ENCODE assay signal across 17 cellular contexts in the genomic region with DNA sequence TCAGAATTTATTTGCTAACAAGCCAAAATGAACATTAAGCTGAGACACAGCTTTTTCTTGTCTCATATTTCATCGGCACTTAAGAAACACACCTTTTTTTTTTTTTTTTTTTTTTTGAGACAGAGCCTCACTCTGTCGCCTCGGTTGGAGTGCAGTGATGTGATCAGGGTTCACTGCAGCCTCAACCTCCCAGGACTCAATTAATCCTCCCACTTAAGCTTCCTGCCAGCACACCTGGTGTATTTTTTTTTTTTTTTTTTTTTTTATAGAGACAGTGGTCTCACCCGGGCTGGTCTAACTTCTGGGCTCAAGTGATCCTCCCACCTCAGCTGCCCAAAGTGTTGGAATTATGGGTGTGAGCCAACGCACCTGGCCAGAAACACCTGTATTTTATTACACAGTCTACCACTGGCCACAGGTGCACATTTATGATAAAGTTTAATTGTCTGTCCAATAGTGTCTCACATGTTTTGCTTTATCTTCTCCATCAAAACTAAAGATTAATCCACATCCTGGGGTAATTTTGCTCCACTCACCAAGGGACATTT.
"Had no signal": no experiment of that assay in that cellular context is flagged by ENCODE, and none has a peak within 500 bp of the region (broad histone marks: within the 10 kb centered on the region; RNA-seq: fewer than 3 reads in every experiment).

No MANE protein-coding gene starts in this region.

- H3K27me3 ChIP-seq: ascending aorta, dorsolateral prefrontal cortex, right lobe of liver, spleen had no signal

- H3K4me1 Mint-ChIP-seq: stimulated activated memory B cell treated with anti-CD40 and anti-IgM and Interleukin-4, amounts not matched to agents 10 μg/mL and 1 μg/mL and 100 μg/mL, for 72 hours had no signal

- H3K4me1 ChIP-seq: ascending aorta, prostate gland, right lobe of liver, spleen had no signal

- H3K27ac Mint-ChIP-seq: activated CD8-positive, alpha-beta memory T cell treated with anti-CD3 and anti-CD28 coated beads, Interleukin-2, amount 10 ng/mL, durations not matched to agents 7 days and 5 days; activated naive CD8-positive, alpha-beta T cell treated with anti-CD3 and anti-CD28 coated beads, Interleukin-2, amount 50 U/mL, for 24 hours; stimulated activated memory B cell treated with anti-CD40 and anti-IgM and Interleukin-4, amounts not matched to agents 10 μg/mL and 1 μg/mL and 100 μg/mL, for 72 hours; T-helper 1 cell treated with Interleukin-12 subunit alpha and Interleukin-12 subunit beta and Interleukin-4 antibody, amounts not matched to agents 30 μg/mL and 1 μg/mL, for 36 hours had no signal

- H3K4me3 ChIP-seq: ascending aorta, dorsolateral prefrontal cortex, prostate gland, right lobe of liver, spleen had no signal

- H3K4me3 Mint-ChIP-seq: activated CD8-positive, alpha-beta memory T cell treated with anti-CD3 and anti-CD28 coated beads, Interleukin-2, amount 10 ng/mL, durations not matched to agents 7 days and 5 days; activated naive CD8-positive, alpha-beta T cell treated with anti-CD3 and anti-CD28 coated beads, Interleukin-2, amount 50 U/mL, for 24 hours; activated T-cell treated with anti-CD3 and anti-CD28 coated beads, Interleukin-2, amount 50 U/mL, for 4 hours; nephron progenitor cell; stimulated activated memory B cell treated with anti-CD40 and anti-IgM and Interleukin-4, amounts not matched to agents 10 μg/mL and 1 μg/mL and 100 μg/mL, for 72 hours; T-helper 1 cell treated with Interleukin-12 subunit alpha and Interleukin-12 subunit beta and Interleukin-4 antibody, amounts not matched to agents 30 μg/mL and 1 μg/mL, for 36 hours had no signal

- H3K36me3 ChIP-seq: prostate gland had no signal

- H3K27ac ChIP-seq: ascending aorta, dorsolateral prefrontal cortex, prostate gland, right lobe of liver, spleen had no signal

- H3K9me3 Mint-ChIP-seq: activated naive CD8-positive, alpha-beta T cell treated with anti-CD3 and anti-CD28 coated beads, Interleukin-2, amount 50 U/mL, for 24 hours; activated T-cell treated with anti-CD3 and anti-CD28 coated beads, Interleukin-2, amount 50 U/mL, for 4 hours; nephron progenitor cell; stimulated activated memory B cell treated with anti-CD40 and anti-IgM and Interleukin-4, amounts not matched to agents 10 μg/mL and 1 μg/mL and 100 μg/mL, for 72 hours; T-helper 1 cell treated with Interleukin-12 subunit alpha and Interleukin-12 subunit beta and Interleukin-4 antibody, amounts not matched to agents 30 μg/mL and 1 μg/mL, for 36 hours had no signal

- H3K27me3 Mint-ChIP-seq: activated CD8-positive, alpha-beta memory T cell treated with anti-CD3 and anti-CD28 coated beads, Interleukin-2, amount 10 ng/mL, durations not matched to agents 7 days and 5 days; activated naive CD8-positive, alpha-beta T cell treated with anti-CD3 and anti-CD28 coated beads, Interleukin-2, amount 50 U/mL, for 24 hours; stimulated activated memory B cell treated with anti-CD40 and anti-IgM and Interleukin-4, amounts not matched to agents 10 μg/mL and 1 μg/mL and 100 μg/mL, for 72 hours had no signal

- ATAC-seq: activated CD4-positive, CD25-positive, alpha-beta regulatory T cell treated with anti-CD3 and anti-CD28 coated beads, Interleukin-2, amount 50 U/mL, for 24 hours; activated CD8-positive, alpha-beta memory T cell treated with anti-CD3 and anti-CD28 coated beads, Interleukin-2, amount 10 ng/mL, durations not matched to agents 7 days and 5 days; activated naive CD8-positive, alpha-beta T cell treated with anti-CD3 and anti-CD28 coated beads, Interleukin-2, amount 50 U/mL, for 24 hours; activated T-cell treated with anti-CD3 and anti-CD28 coated beads, Interleukin-2, amount 50 U/mL, for 4 hours; left lobe of liver; right lobe of liver; stimulated activated memory B cell treated with anti-CD40 and anti-IgM and Interleukin-4, amounts not matched to agents 10 μg/mL and 1 μg/mL and 100 μg/mL, for 72 hours had no signal

- H3K9me3 ChIP-seq: ascending aorta, prostate gland, right lobe of liver, spleen had no signal

- DNase-seq: activated CD8-positive, alpha-beta memory T cell treated with anti-CD3 and anti-CD28 coated beads, Interleukin-2, amount 10 ng/mL, durations not matched to agents 7 days and 5 days; activated naive CD4-positive, alpha-beta T cell; activated naive CD8-positive, alpha-beta T cell treated with anti-CD3 and anti-CD28 coated beads, Interleukin-2, amount 50 U/mL, for 24 hours; activated T-cell treated with anti-CD3 and anti-CD28 coated beads, Interleukin-2, amount 50 U/mL, for 4 hours; dorsolateral prefrontal cortex; mammary epithelial cell; nephron progenitor cell; right lobe of liver; spleen; stimulated activated CD4-positive, alpha-beta T cell treated with anti-CD3 and anti-CD28 coated beads, Interleukin-1b, Interleukin-23, amount 100 ng/mL, for 48 hours; trophoblast cell had no signal
